Comparison of ENCODE assay signal across 9 cellular contexts in the genomic region with DNA sequence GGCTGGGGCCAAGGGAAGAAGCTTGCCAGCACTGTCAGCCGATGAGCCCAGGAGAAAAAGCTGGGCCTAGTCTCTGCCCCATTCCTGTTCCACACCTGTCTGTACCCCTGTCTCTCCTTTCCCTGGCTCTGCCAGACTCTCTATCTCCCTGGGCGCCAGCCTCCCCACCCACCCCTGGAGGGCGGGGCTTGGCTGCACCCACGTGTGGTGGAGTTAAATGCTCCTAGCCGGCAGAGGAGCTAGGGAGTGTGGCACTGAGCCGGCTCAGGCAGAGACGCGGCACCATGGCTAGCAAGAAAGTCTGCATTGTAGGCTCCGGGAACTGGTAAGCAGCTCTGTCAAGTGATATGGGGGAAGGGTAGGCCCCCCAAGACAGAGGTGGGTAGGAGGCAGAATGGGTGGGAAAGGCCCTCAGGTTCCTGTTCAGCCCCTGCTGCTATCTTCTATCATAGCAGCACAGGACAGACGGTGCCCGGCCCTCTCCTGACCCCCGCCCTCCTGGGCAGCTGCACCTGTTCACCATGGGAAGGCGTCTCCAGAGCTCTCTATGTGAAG.
A peak's percentile ranks its signal among the peaks of the same experiment; 100 is the strongest.
DNase-seq lines count a peak whose midpoint lies in the region; ATAC-seq, FAIRE-seq and TF ChIP-seq lines count a peak whose summit lies in the region.
"Had no signal": no experiment of that assay in that cellular context is flagged by ENCODE, and none has a peak within 500 bp of the region (broad histone marks: within the 10 kb centered on the region; RNA-seq: fewer than 3 reads in every experiment).

A gene (plus strand): TSS at position 242 of the 555 bp plus-strand sequence. CDS start 43 bp downstream, at position 285.

- no peak for TF ChIP-seq CTCF in RWPE2 (IDR thresholded peaks at IDR 0.05; ENCODE audit: poor library complexity, severe bottlenecking)

- H3K9ac ChIP-seq in mucosa of rectum (ENCODE audit: low read depth in 1 of 2, low read length in 2 of 2), result peak within 1 kb of the TSS in 1 of 2 donors; percentile 5

- H3K36me3 ChIP-seq in RWPE2 (ENCODE audit: low read depth) (peaks cover 23% of the 10 kb centered on the region), mucosa of rectum (ENCODE audit: control insufficient read depth in 2 of 2, insufficient read depth in 2 of 2, low read length in 2 of 2) (peaks cover 18 to 21% of the 10 kb centered on the region in 2 donors)

- no peak within 1 kb of the TSS for H3K4me3 ChIP-seq in RWPE2 (ENCODE audit: severe bottlenecking)
- H3K4me3 ChIP-seq in mucosa of rectum (ENCODE audit: low read length in 2 of 2), result peak within 1 kb of the TSS; percentile 48 to 52

- no peak for FAIRE-seq in urothelium cell line (lab: Jason Lieb, UNC)

- TF ChIP-seq POLR2A in erythroblast (IDR thresholded peaks at IDR 0.05; ENCODE audit: low read length), result no peak

- peak; percentile 60 for DNase-seq in stimulated activated CD4-positive, alpha-beta T cell treated with anti-CD3 and anti-CD28 coated beads, Interleukin-15, amount 100 ng/mL, for 24 hours
- no peak for DNase-seq in stimulated activated CD4-positive, alpha-beta T cell treated with anti-CD3 and anti-CD28 coated beads, Interleukin-2, amount 100 ng/mL, for 48 hours
- DNase-seq in RWPE2 (ENCODE audit: low spot score), result no peak
- DNase-seq in erythroblast (lab: John Stamatoyannopoulos, UW), result peak; percentile 62 to 74
- DNase-seq in urothelium cell line (ENCODE audit: low spot score), result peak; percentile 41
- DNase-seq in T-helper 9 cell, result no peak
- DNase-seq: activated B cell treated with CpG ODN at 0.5 μM for 24 hours had no signal

- ATAC-seq in RWPE2 (ENCODE audit: low read depth) (peak; percentile 80), GM19395 (IDR thresholded peaks at IDR 0.05; ENCODE audit: unreplicated experiment) (no peak)

- no peaks in the 10 kb centered on the region for H3K4me1 ChIP-seq in RWPE2 (ENCODE audit: insufficient read depth, poor library complexity, severe bottlenecking)
- H3K4me1 ChIP-seq in mucosa of rectum (ENCODE audit: control insufficient read depth in 2 of 2, insufficient read depth in 2 of 2, low read length in 2 of 2), result peaks cover 14 to 19% of the 10 kb centered on the region in 2 donors

- H3K27me3 ChIP-seq in RWPE2 (ENCODE audit: insufficient read depth, poor library complexity, severe bottlenecking), result no peaks in the 10 kb centered on the region
- H3K27me3 ChIP-seq in mucosa of rectum (ENCODE audit: control insufficient read depth in 2 of 2, insufficient read depth in 2 of 2, low read length in 2 of 2), result no peaks in the 10 kb centered on the region

- H3K27ac ChIP-seq in RWPE2 (ENCODE audit: poor library complexity, severe bottlenecking) (no peak within 1 kb of the TSS), mucosa of rectum (ENCODE audit: low read depth in 2 of 2, low read length in 2 of 2) (no peak within 1 kb of the TSS)

- no peaks in the 10 kb centered on the region for H3K9me3 ChIP-seq in RWPE2 (ENCODE audit: severe bottlenecking)
- H3K9me3 ChIP-seq in mucosa of rectum (ENCODE audit: control insufficient read depth in 2 of 2, low read length in 2 of 2), result no peaks in the 10 kb centered on the region

Comparison
In these comparisons a context has a peak if more than half of its experiments do, and no peak if none do; other contexts are left out.
1. DNase-seq: peak in stimulated activated CD4-positive, alpha-beta T cell treated with anti-CD3 and anti-CD28 coated beads, Interleukin-15, amount 100 ng/mL, for 24 hours (single experiment), erythroblast (2 of 2) and urothelium cell line (single experiment); none in stimulated activated CD4-positive, alpha-beta T cell treated with anti-CD3 and anti-CD28 coated beads, Interleukin-2, amount 100 ng/mL, for 48 hours (0 of 2), RWPE2 (single experiment) and T-helper 9 cell (single experiment).